Comparison of ENCODE assay signal across 8 cellular contexts in the genomic region with DNA sequence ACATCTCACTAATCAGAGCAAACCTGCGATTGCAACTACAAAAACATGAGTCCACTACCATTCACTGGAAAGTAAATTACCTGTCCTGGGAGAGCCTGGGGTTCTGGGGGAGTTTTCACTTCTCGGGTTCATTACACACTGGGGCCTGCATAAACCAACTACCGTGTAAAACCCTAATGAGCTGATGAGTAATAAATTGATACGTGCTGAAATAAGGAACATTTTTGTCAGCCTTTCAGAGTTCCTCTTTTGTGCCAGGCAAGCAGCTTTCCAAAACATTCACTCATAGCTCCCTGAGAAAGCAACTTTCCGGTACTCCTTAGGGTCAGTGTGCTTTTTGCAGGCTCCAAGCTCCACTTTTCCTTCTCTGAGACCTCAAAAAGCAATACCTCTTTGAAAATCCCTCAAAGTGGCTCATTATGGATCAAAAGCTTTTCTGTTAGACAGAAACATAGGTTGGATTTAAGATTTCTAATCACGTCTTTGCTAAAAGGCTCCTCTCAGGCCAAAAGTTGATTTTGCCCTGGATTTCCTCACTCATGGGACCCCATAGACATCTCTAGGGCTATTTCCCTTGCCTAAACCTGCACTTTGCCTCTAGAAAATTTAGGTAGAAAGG.
A peak's percentile ranks its signal among the peaks of the same experiment; 100 is the strongest.
DNase-seq lines count a peak whose midpoint lies in the region; ATAC-seq, FAIRE-seq and TF ChIP-seq lines count a peak whose summit lies in the region.

No MANE protein-coding gene starts in this region.

- H3K9me3 ChIP-seq in spleen (no peaks in the 10 kb centered on the region), endodermal cell (ENCODE audit: control insufficient read depth, low read length) (no peaks in the 10 kb centered on the region)

- peak overlapping the region; percentile 19 to 77 (median 58) for H3K27ac ChIP-seq in spleen
- H3K27ac ChIP-seq in endodermal cell (ENCODE audit: low read depth, low read length): no peak overlapping the region
- no peak overlapping the region for H3K27ac ChIP-seq in RWPE1

- H3K9ac ChIP-seq in endodermal cell (ENCODE audit: extremely low read depth, low read length, poor library complexity, severe bottlenecking): no peak overlapping the region

- TF ChIP-seq CTCF in GM13976 (IDR thresholded peaks at IDR 0.05; ENCODE audit: borderline replicate concordance, control extremely low read depth, extremely low read depth, insufficient read depth, missing control alignments): no peak
- no peak for TF ChIP-seq CTCF in spleen (IDR thresholded peaks at IDR 0.05 in 8 of 11, conservative IDR thresholded peaks at IDR 0.05 in 3 of 11)
- TF ChIP-seq CTCF in endodermal cell (conservative IDR thresholded peaks at IDR 0.05): no peak
- TF ChIP-seq CTCF in RWPE1 (conservative IDR thresholded peaks at IDR 0.05; ENCODE audit: low read depth): no peak
- no peak for TF ChIP-seq CTCF in D721Med (IDR thresholded peaks at IDR 0.05; ENCODE audit: insufficient read depth, missing control alignments)

- CTCF ChIA-PET in RWPE1 (lab: Yijun Ruan, JAX): interaction anchor here (0.5 to 0.7 kb wide), 2 partner anchors 13 to 808 kb away, joined by 3 to 4 read pairs; no protein-coding TSS in a partner anchor

- POLR2A ChIA-PET in RWPE1 (lab: Yijun Ruan, JAX; ENCODE audit: low non-redundant PET): no interaction called here

- peaks cover 11 to 54% (median 31%) of the 10 kb centered on the region in 6 donors for H3K4me1 ChIP-seq in spleen
- H3K4me1 ChIP-seq in endodermal cell (ENCODE audit: control insufficient read depth, insufficient read depth, low read length): no peaks in the 10 kb centered on the region

- no peak for TF ChIP-seq POLR2A in spleen (IDR thresholded peaks at IDR 0.05)

- DNase-seq in GM13976 (ENCODE audit: low spot score) (peak; percentile 50), spleen (no peak), endodermal cell (no peak), RWPE1 (ENCODE audit: low spot score) (no peak), D721Med (ENCODE audit: insufficient read length, low spot score) (no peak)
- no peak for DNase-seq in effector memory CD8-positive, alpha-beta T cell

- WGBS in spleen, 5 donors: 30 to 47% (median 33%) methylated on average over 6 of the region's 6 CpGs
- 92 to 95% methylated on average over 4 to 6 of the region's 6 CpGs for WGBS in endodermal cell (ENCODE audit: insufficient coverage in 1 of 2, insufficient read length in 1 of 2), 2 experiments

- peak overlapping the region; percentile 74 to 81 for H3K27ac Mint-ChIP-seq in effector memory CD8-positive, alpha-beta T cell
- H3K27ac Mint-ChIP-seq in endodermal cell: no peak overlapping the region

- no peak for FAIRE-seq in D721Med (lab: Jason Lieb, UNC)

- peaks cover 0 to 9% (median 0%) of the 10 kb centered on the region in 6 donors for H3K36me3 ChIP-seq in spleen
- H3K36me3 ChIP-seq in endodermal cell (ENCODE audit: control insufficient read depth, insufficient read depth, low read length): peaks cover 60% of the 10 kb centered on the region

- peak; percentile 62 for ATAC-seq in GM21381 (IDR thresholded peaks at IDR 0.05; ENCODE audit: unreplicated experiment)
- ATAC-seq in HG03571 (IDR thresholded peaks at IDR 0.05; ENCODE audit: unreplicated experiment): peak; percentile 87
- peak; percentile 29 for ATAC-seq in effector memory CD8-positive, alpha-beta T cell (replicated peaks)

- in situ Hi-C loops in GM13976 (cut with MboI; ENCODE audit: low sequenced_read_pairs, unreplicated experiment): no loop called here

- no peaks in the 10 kb centered on the region for H3K9me3 Mint-ChIP-seq in effector memory CD8-positive, alpha-beta T cell
- no peaks in the 10 kb centered on the region for H3K9me3 Mint-ChIP-seq in endodermal cell

- no peak overlapping the region for H3K4me3 ChIP-seq in spleen
- H3K4me3 ChIP-seq in endodermal cell (ENCODE audit: low read length): no peak overlapping the region

- intact Hi-C loops in spleen (cut with DNase I; ENCODE audit: low total_unique reads): no loop called here

- peak overlapping the region in 1 of 2 donors; percentile 45 for H3K4me3 Mint-ChIP-seq in effector memory CD8-positive, alpha-beta T cell
- H3K4me3 Mint-ChIP-seq in endodermal cell: no peak overlapping the region

- H3K27me3 Mint-ChIP-seq in effector memory CD8-positive, alpha-beta T cell: no peaks in the 10 kb centered on the region
- H3K27me3 Mint-ChIP-seq in endodermal cell (ENCODE audit: insufficient read depth): no peaks in the 10 kb centered on the region

- H3K36me3 Mint-ChIP-seq in effector memory CD8-positive, alpha-beta T cell (ENCODE audit: insufficient read depth): peaks cover 11% of the 10 kb centered on the region
- peaks cover 13% of the 10 kb centered on the region for H3K36me3 Mint-ChIP-seq in endodermal cell (ENCODE audit: low read depth)

- peaks cover 26 to 45% of the 10 kb centered on the region in 2 donors for H3K4me1 Mint-ChIP-seq in effector memory CD8-positive, alpha-beta T cell (ENCODE audit: low read depth in 2 of 2)
- H3K4me1 Mint-ChIP-seq in endodermal cell: peaks cover 11% of the 10 kb centered on the region

- H3K27me3 ChIP-seq in spleen (replicated peaks in 1 of 7) (no peaks in the 10 kb centered on the region), endodermal cell (ENCODE audit: control insufficient read depth, insufficient read depth, low read length, poor library complexity, severe bottlenecking) (no peaks in the 10 kb centered on the region)

Comparison
In these comparisons a context has a peak if more than half of its experiments do, and no peak if none do; other contexts are left out.
1. ATAC-seq: peak in every context shown above with its lines; median percentile 87 in HG03571; 62 in GM21381; 29 in effector memory CD8-positive, alpha-beta T cell.
2. H3K27ac ChIP-seq: peak in spleen (8 of 8); none in endodermal cell (single experiment) and RWPE1 (single experiment).